In genomic region chr5:176726746-176727527, GRCh38 we compare ENCODE assay signal across 22 cellular contexts.
"Had no signal": no experiment of that assay in that cellular context is flagged by ENCODE, and none has a peak within 500 bp of the region (broad histone marks: within the 10 kb centered on the region; RNA-seq: fewer than 3 reads in every experiment).

No MANE protein-coding gene starts in this region.

- ATAC-seq: activated T-helper 17 cell treated with anti-CD3 and anti-CD28 coated beads, Interleukin-2, amount 50 U/mL, for 72 hours; foreskin keratinocyte; left lobe of liver; sciatic nerve; stimulated activated naive CD8-positive, alpha-beta T cell treated with anti-CD3 and anti-CD28 coated beads, Interleukin-15, Interleukin-2, amounts not matched to agents 100 U/mL and 50 U/mL, for 24 hours; WTC11 had no signal

- H3K9me3 Mint-ChIP-seq: activated T-cell treated with anti-CD3 and anti-CD28 coated beads, Interleukin-2, amount 50 U/mL, for 24 hours; activated T-helper 17 cell treated with anti-CD3 and anti-CD28 coated beads, Interleukin-2, amount 50 U/mL, for 72 hours; mesothelial cell of epicardium; nephron had no signal

- H3K36me3 Mint-ChIP-seq: activated naive CD8-positive, alpha-beta T cell; mesothelial cell of epicardium; WTC11 had no signal

- H3K27ac ChIP-seq: adrenal gland, ascending aorta, brain microvascular endothelial cell, colonic mucosa, foreskin keratinocyte, upper lobe of left lung had no signal

- H3K27ac Mint-ChIP-seq: activated naive CD8-positive, alpha-beta T cell; activated T-cell treated with anti-CD3 and anti-CD28 coated beads, Interleukin-2, amount 50 U/mL, for 24 hours; activated T-helper 17 cell treated with anti-CD3 and anti-CD28 coated beads, Interleukin-2, amount 50 U/mL, for 72 hours; mesothelial cell of epicardium; WTC11 had no signal

- H3K4me3 Mint-ChIP-seq: activated naive CD8-positive, alpha-beta T cell; activated T-cell treated with anti-CD3 and anti-CD28 coated beads, Interleukin-2, amount 50 U/mL, for 24 hours; activated T-helper 17 cell treated with anti-CD3 and anti-CD28 coated beads, Interleukin-2, amount 50 U/mL, for 72 hours; mesothelial cell of epicardium; nephron; WTC11 had no signal

- DNase-seq: activated CD4-positive, alpha-beta T cell treated with anti-CD3 and anti-CD28 coated beads, Interleukin-2, amount 50 U/mL, for 4 hours; activated CD8-positive, alpha-beta memory T cell treated with anti-CD3 and anti-CD28 coated beads for 24 hours; activated CD8-positive, alpha-beta memory T cell treated with anti-CD3 and anti-CD28 coated beads, Interleukin-2, amount 50 U/mL, for 4 hours; activated T-cell treated with anti-CD3 and anti-CD28 coated beads, Interleukin-2, amount 50 U/mL, for 24 hours; brain microvascular endothelial cell; caudate nucleus; colonic mucosa; foreskin keratinocyte; small intestine; stimulated activated CD4-positive, alpha-beta T cell treated with anti-CD3 and anti-CD28 coated beads, Interleukin-15, amount 100 ng/mL, for 24 hours; stimulated activated naive CD8-positive, alpha-beta T cell treated with anti-CD3 and anti-CD28 coated beads, Interleukin-15, Interleukin-2, amounts not matched to agents 100 U/mL and 50 U/mL, for 24 hours; T-helper 1 cell; upper lobe of left lung had no signal
